2 cellular contexts compared by ENCODE assay signal in genomic region chr19:45154064-45154827, GRCh38.
A peak's percentile ranks its signal among the peaks of the same experiment; 100 is the strongest.
TF ChIP-seq lines count a peak whose summit lies in the region.

No MANE protein-coding gene starts in this region.

TF ChIP-seq in GM12878, 131 proteins besides CTCF, POLR2A, EP300 and RAD21:
- 0 out of 4 replicates have a peak, but pooled peaks of 1 of the 2 experiments have one; percentile 23 for TF ChIP-seq BHLHE40 (IDR thresholded peaks at IDR 0.05; ENCODE audit: borderline replicate concordance in 1 of 2, low read depth in 2 of 2, low read length in 1 of 2)
- TF ChIP-seq RCOR1 (conservative IDR thresholded peaks at IDR 0.05; ENCODE audit: low read depth, low read length), result no peak

TF ChIP-seq in liver, 16 proteins besides CTCF, POLR2A, EP300 and RAD21 (continued from another document):
- TF ChIP-seq REST (IDR thresholded peaks at IDR 0.05), result no peak
- no peak for TF ChIP-seq TAF1 (conservative IDR thresholded peaks at IDR 0.05)
- TF ChIP-seq NR2F2 (IDR thresholded peaks at IDR 0.05), result peak; percentile 29
- no peak for TF ChIP-seq EGR1 (IDR thresholded peaks at IDR 0.05; ENCODE audit: low read depth in 2 of 2)
- TF ChIP-seq RXRA (IDR thresholded peaks at IDR 0.05), result no peak
- no peak for TF ChIP-seq FOXA1 (IDR thresholded peaks at IDR 0.05)
